18 cellular contexts compared by ENCODE assay signal in genomic region chr4:2630556-2631273, GRCh38.
A peak's percentile ranks its signal among the peaks of the same experiment; 100 is the strongest.
DNase-seq lines count a peak whose midpoint lies in the region; ATAC-seq, FAIRE-seq and TF ChIP-seq lines count a peak whose summit lies in the region.
"Had no signal": no experiment of that assay in that cellular context is flagged by ENCODE, and none has a peak within 500 bp of the region (broad histone marks: within the 10 kb centered on the region; RNA-seq: fewer than 3 reads in every experiment).

No MANE protein-coding gene starts in this region.

- peak; percentile 14 for DNase-seq in activated CD8-positive, alpha-beta T cell treated with anti-CD3 and anti-CD28 coated beads for 36 hours
- DNase-seq in activated CD8-positive, alpha-beta T cell treated with anti-CD3 and anti-CD28 coated beads, Interleukin-2, amount 10 ng/mL, durations not matched to agents 7 days and 5 days = no peak
- DNase-seq in HFFc6 (no peak), bronchial epithelial cell (ENCODE audit: low read depth) (no peak), neural crest cell (ENCODE audit: low read depth, low spot score) (no peak), NCI-H1417 treated with DMSO at 0.1 percent for 48 hours (lab: John Stamatoyannopoulos, UW) (no peak)
- DNase-seq: activated naive CD4-positive, alpha-beta T cell treated with Interleukin-2 at 50 U/mL for 16 hours; amniotic stem cell; GOT3; stimulated activated CD4-positive, alpha-beta T cell treated with anti-CD3 and anti-CD28 coated beads, Interleukin-4, amount 100 ng/mL, for 4 hours; T-helper 17 cell; transverse colon had no signal

- H3K27me3 ChIP-seq in bronchial epithelial cell (ENCODE audit: control insufficient read depth, insufficient read depth, low read length) = no peaks in the 10 kb centered on the region
- H3K27me3 ChIP-seq: transverse colon had no signal

- intact Hi-C loops in activated CD8-positive, alpha-beta T cell treated with anti-CD3 and anti-CD28 coated beads for 36 hours (cut with micrococcal nuclease) = no loop called here

- POLR2A ChIA-PET in activated CD8-positive, alpha-beta T cell treated with anti-CD3 and anti-CD28 coated beads for 36 hours (lab: Charles Lee) = interaction anchor here (0.6 kb wide), 1 partner anchor 105 kb away, joined by 4 read pairs; no protein-coding TSS in a partner anchor
- POLR2A ChIA-PET in activated CD8-positive, alpha-beta T cell treated with anti-CD3 and anti-CD28 coated beads, Interleukin-2, amount 10 ng/mL, durations not matched to agents 7 days and 5 days (lab: Charles Lee) = no interaction called here

- no peaks in the 10 kb centered on the region for H3K9me3 Mint-ChIP-seq in activated CD8-positive, alpha-beta T cell treated with anti-CD3 and anti-CD28 coated beads for 36 hours
- H3K9me3 Mint-ChIP-seq in activated CD8-positive, alpha-beta T cell treated with anti-CD3 and anti-CD28 coated beads, Interleukin-2, amount 10 ng/mL, durations not matched to agents 7 days and 5 days (ENCODE audit: insufficient read depth) = no peaks in the 10 kb centered on the region
- no peaks in the 10 kb centered on the region for H3K9me3 Mint-ChIP-seq in HFFc6
- H3K9me3 Mint-ChIP-seq in neural crest cell = no peaks in the 10 kb centered on the region
- H3K9me3 Mint-ChIP-seq: dendritic cell treated with granulocyte-macrophage colony-stimulating factor and Interleukin-4, amounts not matched to agents 40 ng/mL and 50 ng/mL, for 4 days; memory B cell; stimulated activated naive CD8-positive, alpha-beta T cell treated with anti-CD3 and anti-CD28 coated beads, Interleukin-15, Interleukin-2, amounts not matched to agents 100 ng/mL and 50 ng/mL, for 24 hours had no signal

- no peaks in the 10 kb centered on the region for H3K27me3 Mint-ChIP-seq in activated CD8-positive, alpha-beta T cell treated with anti-CD3 and anti-CD28 coated beads for 36 hours
- H3K27me3 Mint-ChIP-seq in activated CD8-positive, alpha-beta T cell treated with anti-CD3 and anti-CD28 coated beads, Interleukin-2, amount 10 ng/mL, durations not matched to agents 7 days and 5 days (ENCODE audit: low read depth) = no peaks in the 10 kb centered on the region
- H3K27me3 Mint-ChIP-seq in HFFc6 (ENCODE audit: insufficient read depth) = no peaks in the 10 kb centered on the region
- H3K27me3 Mint-ChIP-seq in neural crest cell (ENCODE audit: low read depth) = no peaks in the 10 kb centered on the region
- H3K27me3 Mint-ChIP-seq: dendritic cell treated with granulocyte-macrophage colony-stimulating factor and Interleukin-4, amounts not matched to agents 40 ng/mL and 50 ng/mL, for 4 days; memory B cell; stimulated activated naive CD8-positive, alpha-beta T cell treated with anti-CD3 and anti-CD28 coated beads, Interleukin-15, Interleukin-2, amounts not matched to agents 100 ng/mL and 50 ng/mL, for 24 hours; T-helper 17 cell had no signal

- peak; percentile 60 for FAIRE-seq in bronchial epithelial cell (lab: Jason Lieb, UNC)
- FAIRE-seq: RCC 7860 had no signal

- CTCF ChIA-PET in activated CD8-positive, alpha-beta T cell treated with anti-CD3 and anti-CD28 coated beads for 36 hours (lab: Charles Lee) = interaction anchor here (1.2 kb wide), 1 partner anchor 77 kb away, joined by 4 read pairs; no protein-coding TSS in a partner anchor
- CTCF ChIA-PET in activated CD8-positive, alpha-beta T cell treated with anti-CD3 and anti-CD28 coated beads, Interleukin-2, amount 10 ng/mL, durations not matched to agents 7 days and 5 days (lab: Charles Lee) = no interaction called here

- H3K27ac Mint-ChIP-seq in activated CD8-positive, alpha-beta T cell treated with anti-CD3 and anti-CD28 coated beads for 36 hours = no peak overlapping the region
- H3K27ac Mint-ChIP-seq in activated CD8-positive, alpha-beta T cell treated with anti-CD3 and anti-CD28 coated beads, Interleukin-2, amount 10 ng/mL, durations not matched to agents 7 days and 5 days = no peak overlapping the region
- H3K27ac Mint-ChIP-seq in HFFc6 = no peak overlapping the region
- H3K27ac Mint-ChIP-seq in neural crest cell (ENCODE audit: unreplicated experiment) = peak overlapping the region; percentile 81
- H3K27ac Mint-ChIP-seq: dendritic cell treated with granulocyte-macrophage colony-stimulating factor and Interleukin-4, amounts not matched to agents 40 ng/mL and 50 ng/mL, for 4 days; memory B cell; T-helper 17 cell had no signal

- H3K4me1 Mint-ChIP-seq in activated CD8-positive, alpha-beta T cell treated with anti-CD3 and anti-CD28 coated beads for 36 hours (ENCODE audit: low read depth) = no peaks in the 10 kb centered on the region
- no peaks in the 10 kb centered on the region for H3K4me1 Mint-ChIP-seq in activated CD8-positive, alpha-beta T cell treated with anti-CD3 and anti-CD28 coated beads, Interleukin-2, amount 10 ng/mL, durations not matched to agents 7 days and 5 days (ENCODE audit: low read depth)
- H3K4me1 Mint-ChIP-seq in HFFc6 (ENCODE audit: low read depth) (no peaks in the 10 kb centered on the region), neural crest cell (peaks cover 15% of the 10 kb centered on the region)
- H3K4me1 Mint-ChIP-seq: memory B cell had no signal

- no peak overlapping the region for H3K4me3 ChIP-seq in bronchial epithelial cell (ENCODE audit: low read depth, low read length)
- H3K4me3 ChIP-seq: transverse colon had no signal

- H3K36me3 ChIP-seq in bronchial epithelial cell (ENCODE audit: control insufficient read depth, insufficient read depth, low read length) = peaks cover 26% of the 10 kb centered on the region

- no peak for ATAC-seq in activated CD8-positive, alpha-beta T cell treated with anti-CD3 and anti-CD28 coated beads for 36 hours
- no peak for ATAC-seq in activated CD8-positive, alpha-beta T cell treated with anti-CD3 and anti-CD28 coated beads, Interleukin-2, amount 10 ng/mL, durations not matched to agents 7 days and 5 days
- no peak for ATAC-seq in HG02798 (IDR thresholded peaks at IDR 0.05; ENCODE audit: poor library complexity, unreplicated experiment)
- ATAC-seq in HG03571 (IDR thresholded peaks at IDR 0.05; ENCODE audit: unreplicated experiment) = no peak
- ATAC-seq: T-helper 17 cell had no signal

- H3K36me3 Mint-ChIP-seq in activated CD8-positive, alpha-beta T cell treated with anti-CD3 and anti-CD28 coated beads for 36 hours (ENCODE audit: low read depth) = peaks cover 20% of the 10 kb centered on the region
- H3K36me3 Mint-ChIP-seq in activated CD8-positive, alpha-beta T cell treated with anti-CD3 and anti-CD28 coated beads, Interleukin-2, amount 10 ng/mL, durations not matched to agents 7 days and 5 days (ENCODE audit: low read depth) = peaks cover 26% of the 10 kb centered on the region
- peaks cover 7% of the 10 kb centered on the region; the same call in 1 of the 2 replicates for H3K36me3 Mint-ChIP-seq in HFFc6 (ENCODE audit: low read depth)
- peaks cover 14% of the 10 kb centered on the region for H3K36me3 Mint-ChIP-seq in neural crest cell (ENCODE audit: low read depth)

- TF ChIP-seq CTCF in activated CD8-positive, alpha-beta T cell treated with anti-CD3 and anti-CD28 coated beads for 36 hours (IDR thresholded peaks at IDR 0.05) = no peak
- TF ChIP-seq CTCF in HFFc6 (IDR thresholded peaks at IDR 0.05) (peak; percentile 19; the same call in 1 of the 2 replicates), bronchial epithelial cell (IDR thresholded peaks at IDR 0.05; ENCODE audit: insufficient read depth, low read length, severe bottlenecking) (no peak), neural crest cell (conservative IDR thresholded peaks at IDR 0.05) (no peak)

- H3K4me3 Mint-ChIP-seq in activated CD8-positive, alpha-beta T cell treated with anti-CD3 and anti-CD28 coated beads for 36 hours = no peak overlapping the region
- H3K4me3 Mint-ChIP-seq in activated CD8-positive, alpha-beta T cell treated with anti-CD3 and anti-CD28 coated beads, Interleukin-2, amount 10 ng/mL, durations not matched to agents 7 days and 5 days = no peak overlapping the region
- H3K4me3 Mint-ChIP-seq in HFFc6 (no peak overlapping the region), neural crest cell (no peak overlapping the region)
- H3K4me3 Mint-ChIP-seq: dendritic cell treated with granulocyte-macrophage colony-stimulating factor and Interleukin-4, amounts not matched to agents 40 ng/mL and 50 ng/mL, for 4 days; memory B cell; stimulated activated naive CD8-positive, alpha-beta T cell treated with anti-CD3 and anti-CD28 coated beads, Interleukin-15, Interleukin-2, amounts not matched to agents 100 ng/mL and 50 ng/mL, for 24 hours; T-helper 17 cell had no signal
